ENCODE assay signal across 9 cellular contexts in the genomic region with DNA sequence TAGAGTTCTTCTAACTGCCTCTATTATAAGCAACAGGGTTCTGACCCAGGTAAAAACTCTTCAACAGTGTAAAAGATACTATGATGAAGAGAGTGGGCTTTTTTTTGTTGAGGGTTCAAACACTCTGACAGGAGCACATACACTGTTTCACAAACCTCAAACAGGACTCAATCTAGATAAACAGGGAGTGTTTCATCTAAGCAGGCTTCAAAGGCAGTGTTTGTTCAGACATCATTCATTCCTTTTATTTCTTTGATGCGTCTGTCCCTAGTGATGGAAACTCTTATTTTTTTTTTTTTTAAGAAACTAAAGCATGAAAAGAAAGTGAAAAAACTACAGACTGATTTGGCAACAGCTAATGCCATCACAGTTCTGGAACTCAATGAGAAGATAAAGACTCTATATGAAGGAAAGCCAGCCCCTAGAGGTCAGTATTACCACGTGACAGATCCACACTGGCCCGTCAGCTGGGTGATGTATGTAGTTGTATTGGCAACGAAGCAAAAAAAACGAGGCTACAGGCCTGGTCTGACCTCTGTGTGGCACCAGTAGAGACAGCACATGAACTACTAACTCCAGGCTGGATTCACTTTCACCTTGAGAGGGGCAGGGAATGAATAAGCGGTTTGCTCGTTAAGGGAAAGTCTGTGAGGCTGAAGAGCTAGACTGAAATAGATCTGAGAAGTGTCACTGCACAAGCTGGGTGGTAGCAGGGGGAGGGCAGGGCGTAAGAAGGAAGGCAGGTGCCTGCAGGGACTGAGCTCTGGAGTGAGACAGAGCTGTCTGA.
DNase-seq lines count a peak whose midpoint lies in the region; ATAC-seq lines count a peak whose summit lies in the region.
"Had no signal": no experiment of that assay in that cellular context is flagged by ENCODE, and none has a peak within 500 bp of the region (broad histone marks: within the 10 kb centered on the region; RNA-seq: fewer than 3 reads in every experiment).

No MANE protein-coding gene starts in this region.

- DNase-seq in NCI-H1436 (lab: John Stamatoyannopoulos, UW) = peak; percentile 34
- no peak for DNase-seq in NCI-H1436 treated with DMSO at 0.1 percent for 48 hours (lab: John Stamatoyannopoulos, UW)
- DNase-seq in NOMO-1 treated with DMSO at 0.1 percent for 48 hours (lab: John Stamatoyannopoulos, UW; ENCODE audit: unreplicated experiment) = peak; percentile 56
- peak; percentile 64 for DNase-seq in astrocyte of the hippocampus (ENCODE audit: low read depth, low spot score)
- DNase-seq in immature natural killer cell = peak; percentile 1 to 31 (median 17)
- peak; percentile 9 to 22 for DNase-seq in stimulated activated CD4-positive, alpha-beta T cell treated with anti-CD3 and anti-CD28 coated beads, Interleukin-2, amount 100 ng/mL, for 24 hours

- H3K4me1 Mint-ChIP-seq in immature natural killer cell = no peaks in the 10 kb centered on the region

- no peak overlapping the region for H3K4me3 Mint-ChIP-seq in immature natural killer cell
- H3K4me3 Mint-ChIP-seq: CD8-positive, alpha-beta T cell had no signal

- no peaks in the 10 kb centered on the region for H3K36me3 Mint-ChIP-seq in immature natural killer cell
- H3K36me3 Mint-ChIP-seq: CD8-positive, alpha-beta T cell had no signal

- no peaks in the 10 kb centered on the region for H3K9me3 Mint-ChIP-seq in immature natural killer cell
- H3K9me3 Mint-ChIP-seq: CD8-positive, alpha-beta T cell had no signal

- H3K27me3 Mint-ChIP-seq in immature natural killer cell (ENCODE audit: low read depth in 3 of 3) = peaks cover 0 to 2% (median 2%) of the 10 kb centered on the region in 3 donors

- H3K27ac Mint-ChIP-seq in immature natural killer cell = no peak overlapping the region
- H3K27ac Mint-ChIP-seq: CD8-positive, alpha-beta T cell had no signal

- ATAC-seq in GM21390 (IDR thresholded peaks at IDR 0.05; ENCODE audit: unreplicated experiment) = peak; percentile 83
- peak; percentile 85 for ATAC-seq in HG03521 (IDR thresholded peaks at IDR 0.05; ENCODE audit: unreplicated experiment)
- ATAC-seq: CD8-positive, alpha-beta T cell had no signal
